Comparison of ENCODE assay signal across 8 cellular contexts in the genomic region with DNA sequence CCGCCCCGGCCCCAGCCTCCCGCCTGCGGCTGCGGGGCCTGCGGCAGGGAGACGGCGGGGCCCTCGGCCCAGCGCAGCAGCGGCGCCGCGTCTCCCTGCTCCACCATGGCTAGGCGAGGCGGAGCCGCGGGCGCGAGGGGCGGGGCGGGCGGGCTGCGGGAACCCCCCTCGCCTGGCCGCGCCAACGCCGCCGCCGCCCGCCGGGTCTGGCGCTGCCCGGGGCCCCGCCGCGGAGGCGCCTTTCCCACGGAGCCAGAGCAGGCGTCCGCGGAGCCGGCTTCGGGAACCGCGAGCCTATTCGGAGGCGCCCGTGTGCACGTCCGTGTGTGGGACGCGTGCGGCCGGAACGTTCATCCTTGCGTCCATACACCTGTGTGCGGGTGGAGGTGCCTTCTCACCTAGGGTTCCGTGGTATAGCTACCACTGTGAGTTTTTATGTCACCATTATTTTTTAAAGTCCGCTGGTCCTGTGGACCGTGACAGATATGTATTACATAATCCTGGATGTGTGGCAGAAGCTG.
DNase-seq lines count a peak whose midpoint lies in the region; ATAC-seq lines count a peak whose summit lies in the region.

A gene with protein sequence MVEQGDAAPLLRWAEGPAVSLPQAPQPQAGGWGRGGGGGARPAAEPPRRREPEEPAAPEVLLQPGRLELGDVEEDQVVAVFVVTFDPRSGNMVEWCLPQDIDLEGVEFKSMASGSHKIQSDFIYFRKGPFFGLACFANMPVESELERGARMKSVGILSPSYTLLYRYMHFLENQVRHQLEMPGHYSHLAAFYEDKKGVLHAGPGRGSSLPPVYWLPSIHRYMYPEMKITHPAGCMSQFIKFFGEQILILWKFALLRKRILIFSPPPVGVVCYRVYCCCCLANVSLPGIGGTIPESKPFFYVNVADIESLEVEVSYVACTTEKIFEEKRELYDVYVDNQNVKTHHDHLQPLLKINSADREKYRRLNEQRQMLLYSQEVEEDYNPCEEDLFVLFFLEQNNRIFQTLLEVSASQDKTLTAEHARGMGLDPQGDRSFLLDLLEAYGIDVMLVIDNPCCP (minus strand): TSS at position 120 of the 521 bp plus-strand sequence. CDS start 13 bp downstream, at position 107.

- H3K9ac ChIP-seq in mucosa of stomach (ENCODE audit: low read length), result peak within 1 kb of the TSS; percentile 79

- H3K4me3 ChIP-seq in mucosa of stomach (ENCODE audit: low read length), result peak within 1 kb of the TSS; percentile 58

- no peaks in the 10 kb centered on the region for H3K27me3 ChIP-seq in mucosa of stomach (ENCODE audit: control insufficient read depth, insufficient read depth, low read length)

- no peaks in the 10 kb centered on the region for H3K27me3 Mint-ChIP-seq in stimulated activated memory B cell treated with anti-CD40 and anti-IgM and Interleukin-4, amounts not matched to agents 10 μg/mL and 1 μg/mL and 100 μg/mL, for 72 hours

- ATAC-seq in HG02798 (IDR thresholded peaks at IDR 0.05; ENCODE audit: poor library complexity, unreplicated experiment), result peak; percentile 83
- ATAC-seq in stimulated activated memory B cell treated with anti-CD40 and anti-IgM and Interleukin-4, amounts not matched to agents 10 μg/mL and 1 μg/mL and 100 μg/mL, for 72 hours, result peak; percentile 85

- peak within 1 kb of the TSS; percentile 78 for H3K27ac Mint-ChIP-seq in stimulated activated memory B cell treated with anti-CD40 and anti-IgM and Interleukin-4, amounts not matched to agents 10 μg/mL and 1 μg/mL and 100 μg/mL, for 72 hours

- H3K4me1 Mint-ChIP-seq in stimulated activated memory B cell treated with anti-CD40 and anti-IgM and Interleukin-4, amounts not matched to agents 10 μg/mL and 1 μg/mL and 100 μg/mL, for 72 hours, result peaks cover 46% of the 10 kb centered on the region

- DNase-seq in NCI-H2196 (lab: John Stamatoyannopoulos, UW; ENCODE audit: unreplicated experiment), result peak; percentile 48
- DNase-seq in NCI-H2196 treated with DMSO at 0.1 percent for 48 hours (lab: John Stamatoyannopoulos, UW; ENCODE audit: unreplicated experiment), result no peak
- DNase-seq in NCI-H2171 treated with DMSO at 0.1 percent for 48 hours (lab: John Stamatoyannopoulos, UW), result peak; percentile 34
- peak; percentile 10 for DNase-seq in activated CD8-positive, alpha-beta memory T cell treated with anti-CD3 and anti-CD28 coated beads, Interleukin-2, amount 50 U/mL, for 1 hour (ENCODE audit: extremely low read depth)
- DNase-seq in epithelial cell of prostate (ENCODE audit: low read depth, low spot score), result no peak

- H3K27ac ChIP-seq in epithelial cell of prostate, result peak within 1 kb of the TSS; percentile 15

- no peaks in the 10 kb centered on the region for H3K9me3 Mint-ChIP-seq in stimulated activated memory B cell treated with anti-CD40 and anti-IgM and Interleukin-4, amounts not matched to agents 10 μg/mL and 1 μg/mL and 100 μg/mL, for 72 hours

- peak within 1 kb of the TSS; percentile 73 for H3K4me3 Mint-ChIP-seq in stimulated activated memory B cell treated with anti-CD40 and anti-IgM and Interleukin-4, amounts not matched to agents 10 μg/mL and 1 μg/mL and 100 μg/mL, for 72 hours

- no peaks in the 10 kb centered on the region for H3K36me3 ChIP-seq in mucosa of stomach (ENCODE audit: control insufficient read depth, insufficient read depth, low read length)

- no peaks in the 10 kb centered on the region for H3K9me3 ChIP-seq in mucosa of stomach (ENCODE audit: control insufficient read depth, low read length)

- no peaks in the 10 kb centered on the region for H3K36me3 Mint-ChIP-seq in stimulated activated memory B cell treated with anti-CD40 and anti-IgM and Interleukin-4, amounts not matched to agents 10 μg/mL and 1 μg/mL and 100 μg/mL, for 72 hours

- H3K4me1 ChIP-seq in mucosa of stomach (ENCODE audit: control insufficient read depth, insufficient read depth, low read length), result peaks cover 63% of the 10 kb centered on the region

Comparison
In these comparisons a context has a peak if more than half of its experiments do, and no peak if none do; other contexts are left out.
1. DNase-seq: peak in NCI-H2196 (single experiment), NCI-H2171 treated with DMSO at 0.1 percent for 48 hours (single experiment) and activated CD8-positive, alpha-beta memory T cell treated with anti-CD3 and anti-CD28 coated beads, Interleukin-2, amount 50 U/mL, for 1 hour (single experiment); none in NCI-H2196 treated with DMSO at 0.1 percent for 48 hours (single experiment) and epithelial cell of prostate (single experiment).